ENCODE assay signal across 6 cellular contexts in genomic region chr7:71865169-71865568, GRCh38.
"Had no signal": no experiment of that assay in that cellular context is flagged by ENCODE, and none has a peak within 500 bp of the region (broad histone marks: within the 10 kb centered on the region; RNA-seq: fewer than 3 reads in every experiment).

No MANE protein-coding gene starts in this region.

- H3K27ac Mint-ChIP-seq: GM23338 had no signal

- ATAC-seq: GM23338, HCT116 had no signal

- H3K9me3 ChIP-seq: HAP-1 had no signal

- H3K4me2 ChIP-seq: GM23338 had no signal

- H3K9me3 Mint-ChIP-seq: GM23338 had no signal

- H3K4me1 Mint-ChIP-seq: GM23338 had no signal

- H3K4me3 Mint-ChIP-seq: GM23338 had no signal

- H3K4me3 ChIP-seq: GM23338, HAP-1 had no signal

- H3K4me1 ChIP-seq: HAP-1 had no signal

- H2AFZ ChIP-seq: GM23338 had no signal

- H3K36me3 ChIP-seq: HAP-1 had no signal

- DNase-seq: H7, IMR-90, KBM-7 had no signal
